Comparison of ENCODE assay signal across 28 cellular contexts in the genomic region with DNA sequence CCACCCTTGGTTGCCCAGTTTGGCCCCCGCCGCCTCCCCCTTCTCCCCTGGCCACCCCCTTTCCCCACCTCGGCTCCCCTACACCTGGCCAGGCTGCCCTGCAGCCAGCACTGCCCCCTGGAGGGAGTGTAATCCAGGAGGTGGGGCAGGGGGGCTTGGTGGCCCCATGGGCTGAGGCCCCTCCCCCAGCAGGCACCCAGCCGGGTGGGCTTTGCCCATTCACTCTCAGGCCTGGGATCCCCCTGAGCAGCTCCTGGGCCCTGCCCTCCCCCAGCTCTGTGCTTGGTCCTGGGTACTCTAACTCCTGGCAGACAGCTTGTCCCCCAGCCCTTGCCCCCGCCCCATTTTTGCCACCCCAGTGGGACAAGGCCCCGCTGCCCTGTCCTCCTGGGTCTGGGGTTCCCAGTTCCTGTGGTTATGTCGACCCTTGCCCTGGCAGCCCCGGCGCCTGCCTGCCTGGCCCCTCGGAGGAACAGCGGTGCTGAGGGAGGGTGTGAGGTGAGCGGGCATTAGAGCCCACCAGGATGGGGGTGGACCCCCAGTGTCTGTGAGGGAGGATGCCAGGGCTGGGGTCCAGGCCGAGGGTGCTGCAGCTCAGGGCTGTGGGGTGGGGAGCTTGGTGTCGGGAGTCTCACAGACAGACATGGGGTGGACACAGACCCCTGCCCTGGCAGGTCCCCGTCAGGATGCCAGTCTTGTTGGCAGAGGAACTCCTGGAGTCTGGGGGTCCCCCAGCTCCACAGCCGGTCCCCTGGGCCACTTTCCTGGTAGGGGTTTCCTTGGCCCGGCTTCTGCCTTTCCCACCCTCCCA. TPM values are rescaled to one million over a fixed set of nuclear protein-coding genes. Genes with fewer than 3 reads are reported as not detected.
DNase-seq lines count a peak whose midpoint lies in the region; ATAC-seq and TF ChIP-seq lines count a peak whose summit lies in the region.
"Had no signal": no experiment of that assay in that cellular context is flagged by ENCODE, and none has a peak within 500 bp of the region (broad histone marks: within the 10 kb centered on the region; RNA-seq: fewer than 3 reads in every experiment).

No MANE protein-coding gene starts in this region.

- H3K27me3 ChIP-seq in heart right ventricle, result peaks cover 0 to 22% (median 14%) of the 10 kb centered on the region in 7 donors
- H3K27me3 ChIP-seq in lower lobe of right lung (ENCODE audit: low read depth), result peaks cover 20% of the 10 kb centered on the region
- H3K27me3 ChIP-seq: BE2C, brain microvascular endothelial cell, hepatocyte, thyroid gland, vagina had no signal

- H3K27ac Mint-ChIP-seq in WTC11 (no peak overlapping the region), T-cell (no peak overlapping the region)
- no peak overlapping the region for H3K27ac Mint-ChIP-seq in activated T-helper 1 cell treated with anti-CD3 and anti-CD28 coated beads, Interleukin-12 subunit alpha, Interleukin-12 subunit beta, Interleukin-2, Interleukin-4 antibody, amounts not matched to agents 30 ng/mL and 10 ng/mL and 1 ng/mL, durations not matched to agents 14 hours and 24 hours and 36 hours
- H3K27ac Mint-ChIP-seq: activated T-cell treated with anti-CD3 and anti-CD28 coated beads, Interleukin-2, amount 50 U/mL, for 72 hours; CD8-positive, alpha-beta memory T cell; memory B cell had no signal

- intact Hi-C loops in left ventricle myocardium superior (cut with micrococcal nuclease) (no loop called here), heart right ventricle (cut with DNase I) (no loop called here), lower lobe of right lung (cut with DNase I) (no loop called here)
- intact Hi-C loops in activated T-helper 1 cell treated with anti-CD3 and anti-CD28 coated beads, Interleukin-12 subunit alpha, Interleukin-12 subunit beta, Interleukin-2, Interleukin-4 antibody, amounts not matched to agents 30 ng/mL and 10 ng/mL and 1 ng/mL, durations not matched to agents 14 hours and 24 hours and 36 hours (cut with micrococcal nuclease), result no loop called here

- no peaks in the 10 kb centered on the region for H3K9me3 Mint-ChIP-seq in WTC11
- H3K9me3 Mint-ChIP-seq in activated T-helper 1 cell treated with anti-CD3 and anti-CD28 coated beads, Interleukin-12 subunit alpha, Interleukin-12 subunit beta, Interleukin-2, Interleukin-4 antibody, amounts not matched to agents 30 ng/mL and 10 ng/mL and 1 ng/mL, durations not matched to agents 14 hours and 24 hours and 36 hours, result no peaks in the 10 kb centered on the region
- H3K9me3 Mint-ChIP-seq in T-cell, result no peaks in the 10 kb centered on the region
- H3K9me3 Mint-ChIP-seq: activated T-cell treated with anti-CD3 and anti-CD28 coated beads, Interleukin-2, amount 50 U/mL, for 72 hours; CD8-positive, alpha-beta memory T cell; memory B cell had no signal

- H3K27me3 Mint-ChIP-seq in WTC11 (ENCODE audit: low read depth) (no peaks in the 10 kb centered on the region), T-cell (peaks cover 0 to 2% of the 10 kb centered on the region in 2 donors)
- H3K27me3 Mint-ChIP-seq in activated T-helper 1 cell treated with anti-CD3 and anti-CD28 coated beads, Interleukin-12 subunit alpha, Interleukin-12 subunit beta, Interleukin-2, Interleukin-4 antibody, amounts not matched to agents 30 ng/mL and 10 ng/mL and 1 ng/mL, durations not matched to agents 14 hours and 24 hours and 36 hours (ENCODE audit: insufficient read depth), result no peaks in the 10 kb centered on the region
- H3K27me3 Mint-ChIP-seq: CD8-positive, alpha-beta memory T cell had no signal

- H3K9me3 ChIP-seq in heart right ventricle (no peaks in the 10 kb centered on the region), lower lobe of right lung (no peaks in the 10 kb centered on the region)
- H3K9me3 ChIP-seq: BE2C, stomach, thyroid gland, vagina had no signal

- no peaks in the 10 kb centered on the region for H3K36me3 ChIP-seq in heart right ventricle
- H3K36me3 ChIP-seq in lower lobe of right lung, result no peaks in the 10 kb centered on the region
- H3K36me3 ChIP-seq: brain microvascular endothelial cell, stomach, thyroid gland, vagina had no signal

- CTCF ChIA-PET in WTC11 (lab: Charles Lee) (no interaction called here), T-cell (lab: Charles Lee) (no interaction called here)

- ATAC-seq in left ventricle myocardium superior, result no peak
- ATAC-seq in heart right ventricle, result no peak
- no peak; the same call in 1 of the 2 replicates for ATAC-seq in WTC11
- ATAC-seq in lower lobe of right lung, result no peak
- no peak for ATAC-seq in T-cell (replicated peaks in 1 of 4)
- ATAC-seq: activated T-cell treated with anti-CD3 and anti-CD28 coated beads, Interleukin-2, amount 50 U/mL, for 72 hours; sciatic nerve had no signal

- TF ChIP-seq CTCF in heart right ventricle (IDR thresholded peaks at IDR 0.05) (no peak), WTC11 (IDR thresholded peaks at IDR 0.05) (no peak), lower lobe of right lung (IDR thresholded peaks at IDR 0.05) (no peak)

- H3K4me3 ChIP-seq in heart right ventricle (no peak overlapping the region), lower lobe of right lung (no peak overlapping the region)
- H3K4me3 ChIP-seq: hepatocyte, stomach, thyroid gland, vagina had no signal

- POLR2A ChIA-PET in WTC11 (lab: Charles Lee), result no interaction called here
- POLR2A ChIA-PET in T-cell (lab: Charles Lee), result no interaction called here

- WGBS in heart right ventricle, 2 donors, result 82% methylated on average over 17 of the region's 17 CpGs

- H3K4me1 ChIP-seq in heart right ventricle, result no peaks in the 10 kb centered on the region
- no peaks in the 10 kb centered on the region for H3K4me1 ChIP-seq in lower lobe of right lung
- H3K4me1 ChIP-seq: vagina had no signal

- H3K36me3 Mint-ChIP-seq in WTC11 (no peaks in the 10 kb centered on the region), T-cell (no peaks in the 10 kb centered on the region)
- H3K36me3 Mint-ChIP-seq in activated T-helper 1 cell treated with anti-CD3 and anti-CD28 coated beads, Interleukin-12 subunit alpha, Interleukin-12 subunit beta, Interleukin-2, Interleukin-4 antibody, amounts not matched to agents 30 ng/mL and 10 ng/mL and 1 ng/mL, durations not matched to agents 14 hours and 24 hours and 36 hours (ENCODE audit: low read depth), result no peaks in the 10 kb centered on the region
- H3K36me3 Mint-ChIP-seq: CD8-positive, alpha-beta memory T cell; memory B cell had no signal

- DNase-seq in left ventricle myocardium superior (peak; percentile 22), heart right ventricle (no peak), WTC11 (ENCODE audit: low spot score) (peak; percentile 14), lower lobe of right lung (peak; percentile 39), T-cell (no peak), NCI-H146 (lab: John Stamatoyannopoulos, UW) (no peak)
- DNase-seq in activated T-helper 1 cell treated with anti-CD3 and anti-CD28 coated beads, Interleukin-12 subunit alpha, Interleukin-12 subunit beta, Interleukin-2, Interleukin-4 antibody, amounts not matched to agents 30 ng/mL and 10 ng/mL and 1 ng/mL, durations not matched to agents 14 hours and 24 hours and 36 hours (ENCODE audit: low spot score), result no peak
- DNase-seq: activated CD4-positive, CD25-positive, alpha-beta regulatory T cell; activated naive CD4-positive, alpha-beta T cell treated with anti-CD3 and anti-CD28 coated beads, Interleukin-2, amount 50 U/mL, for 16 hours; activated T-cell treated with anti-CD3 and anti-CD28 coated beads, Interleukin-2, amount 50 U/mL, for 72 hours; amygdala; BE2C; brain microvascular endothelial cell; DMS 273 treated with DMSO at 0.1 percent for 48 hours; EL; HCEC 1CT; NCI-H1417 treated with DMSO at 0.1 percent for 48 hours; NCI-H2081 treated with DMSO at 0.1 percent for 48 hours; NCI-H446 treated with DMSO at 0.1 percent for 48 hours; NCI-H774; stimulated activated CD4-positive, alpha-beta T cell treated with anti-CD3 and anti-CD28 coated beads, Interleukin-4, amount 100 ng/mL, for 1 hour; stomach; thyroid gland had no signal

- H3K27ac ChIP-seq in heart right ventricle (no peak overlapping the region), lower lobe of right lung (no peak overlapping the region)
- H3K27ac ChIP-seq: brain microvascular endothelial cell, hepatocyte, stomach, thyroid gland, vagina had no signal

- no peak overlapping the region for H3K4me3 Mint-ChIP-seq in WTC11
- no peak overlapping the region for H3K4me3 Mint-ChIP-seq in activated T-helper 1 cell treated with anti-CD3 and anti-CD28 coated beads, Interleukin-12 subunit alpha, Interleukin-12 subunit beta, Interleukin-2, Interleukin-4 antibody, amounts not matched to agents 30 ng/mL and 10 ng/mL and 1 ng/mL, durations not matched to agents 14 hours and 24 hours and 36 hours
- no peak overlapping the region for H3K4me3 Mint-ChIP-seq in T-cell
- H3K4me3 Mint-ChIP-seq: activated T-cell treated with anti-CD3 and anti-CD28 coated beads, Interleukin-2, amount 50 U/mL, for 72 hours; CD8-positive, alpha-beta memory T cell; memory B cell had no signal

- H3K4me1 Mint-ChIP-seq in WTC11 (peaks cover 17% of the 10 kb centered on the region), T-cell (no peaks in the 10 kb centered on the region)
- H3K4me1 Mint-ChIP-seq in activated T-helper 1 cell treated with anti-CD3 and anti-CD28 coated beads, Interleukin-12 subunit alpha, Interleukin-12 subunit beta, Interleukin-2, Interleukin-4 antibody, amounts not matched to agents 30 ng/mL and 10 ng/mL and 1 ng/mL, durations not matched to agents 14 hours and 24 hours and 36 hours (ENCODE audit: low read depth), result no peaks in the 10 kb centered on the region
- H3K4me1 Mint-ChIP-seq: CD8-positive, alpha-beta memory T cell had no signal

TF ChIP-seq in WTC11, 78 proteins besides CTCF, POLR2A, EP300 and RAD21:
- no peak for TF ChIP-seq MYBL2 (CRISPR knock-in tag; IDR thresholded peaks at IDR 0.05)
- no peak for TF ChIP-seq TEAD4 (CRISPR knock-in tag; IDR thresholded peaks at IDR 0.05)
- TF ChIP-seq ZNF423 (CRISPR knock-in tag; IDR thresholded peaks at IDR 0.05), result peak; percentile 23; the same call in 1 of the 2 replicates
- no peak for TF ChIP-seq NFYB (CRISPR knock-in tag; conservative IDR thresholded peaks at IDR 0.05; ENCODE audit: low read depth)
TF ChIP-seq in WTC11: peak in this region for 1.

RNA-seq across cellular contexts. Expression of a gene that starts 10.2 kb away (rescaled TPM):
- 0.82 TPM for total RNA-seq in left ventricle myocardium superior
- 1 to 10 TPM in 1 of 10 donors, under 1 TPM in 9; 0.12 to 1.4 (median 0.43) TPM for total RNA-seq in heart right ventricle
- polyA plus RNA-seq in heart right ventricle, result under 1 TPM; 0.19 to 0.29 TPM
- 19.7 to 20.2 TPM (median 20.0 TPM) in 3 replicates for total RNA-seq in WTC11 (2021)
- 0.24 TPM for total RNA-seq in lower lobe of right lung
- total RNA-seq in activated T-helper 1 cell treated with anti-CD3 and anti-CD28 coated beads, Interleukin-12 subunit alpha, Interleukin-12 subunit beta, Interleukin-2, Interleukin-4 antibody, amounts not matched to agents 30 ng/mL and 10 ng/mL and 1 ng/mL, durations not matched to agents 14 hours and 24 hours and 36 hours, result 7.4 and 8.0 TPM in 2 replicates
- under 1 TPM in 4 of 5 donors, not detected in 1; 0.06 to 0.35 (median 0.11) TPM for total RNA-seq in T-cell
- polyA plus RNA-seq: CD8-positive, alpha-beta memory T cell had no signal

Comparison
In these comparisons a context has a peak if more than half of its experiments do, and no peak if none do; other contexts are left out.
1. DNase-seq: peak in left ventricle myocardium superior (single experiment), WTC11 (single experiment) and lower lobe of right lung (single experiment); none in heart right ventricle (0 of 2), activated T-helper 1 cell treated with anti-CD3 and anti-CD28 coated beads, Interleukin-12 subunit alpha, Interleukin-12 subunit beta, Interleukin-2, Interleukin-4 antibody, amounts not matched to agents 30 ng/mL and 10 ng/mL and 1 ng/mL, durations not matched to agents 14 hours and 24 hours and 36 hours (single experiment), T-cell (0 of 34) and NCI-H146 (single experiment).